Comparison of ENCODE assay signal across 8 cellular contexts in the genomic region with DNA sequence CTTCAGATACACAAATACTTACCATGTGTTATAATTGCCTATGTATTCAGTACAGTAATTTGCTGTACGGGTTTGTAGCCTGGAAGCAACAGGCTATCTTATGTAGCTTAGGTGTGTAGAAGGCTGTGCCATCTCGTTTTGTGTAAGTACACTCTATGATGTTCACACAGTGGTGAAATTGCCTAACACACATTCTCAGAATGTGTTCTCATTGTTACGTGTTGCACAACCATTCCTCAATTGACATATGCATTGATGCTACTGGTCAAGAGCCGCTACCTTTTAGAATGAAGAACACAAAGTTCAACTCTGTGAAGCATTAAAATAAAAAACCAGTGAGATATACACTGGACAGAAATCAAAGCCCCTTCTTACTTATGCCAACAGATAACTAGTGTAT. TPM values are rescaled to one million over a fixed set of nuclear protein-coding genes. Genes with fewer than 3 reads are reported as not detected.
"Had no signal": no experiment of that assay in that cellular context is flagged by ENCODE, and none has a peak within 500 bp of the region (broad histone marks: within the 10 kb centered on the region; RNA-seq: fewer than 3 reads in every experiment).

No MANE protein-coding gene starts in this region.

- H3K27ac Mint-ChIP-seq: GM23338, H9 had no signal

- H3K9me3 Mint-ChIP-seq: GM23338, H9 had no signal

- DNase-seq: H9, HCEC 1CT, Karpas-422, KBM-7 had no signal

- H3K4me3 Mint-ChIP-seq: GM23338, H9 had no signal

- H3K4me1 Mint-ChIP-seq: GM23338, H9 had no signal

- ATAC-seq: GM23338 had no signal

- H3K4me3 ChIP-seq: GM23338 had no signal

- FAIRE-seq: H1, H54, HTR-8/SVneo had no signal

RNA-seq across cellular contexts. Expression of a gene that starts 57.4 kb away (rescaled TPM):
- polyA plus RNA-seq: GM23338, H1 had no signal
